In genomic region chr11:567629-568258, GRCh38 we compare ENCODE assay signal across 1 cellular context.
TF ChIP-seq lines count a peak whose summit lies in the region.

No MANE protein-coding gene starts in this region.

TF ChIP-seq in HepG2, 621 proteins besides CTCF, POLR2A, EP300 and RAD21 (continued from another document):
- TF ChIP-seq ZKSCAN8 (CRISPR knock-in tag; IDR thresholded peaks at IDR 0.05; ENCODE audit: borderline replicate concordance): no peak
- TF ChIP-seq YEATS4 (CRISPR knock-in tag; IDR thresholded peaks at IDR 0.05; ENCODE audit: borderline replicate concordance): no peak
- TF ChIP-seq CREB1 (IDR thresholded peaks at IDR 0.05): no peak
- TF ChIP-seq CREB1 (CRISPR knock-in tag; IDR thresholded peaks at IDR 0.05): no peak
- TF ChIP-seq ZNF850 (CRISPR knock-in tag; conservative IDR thresholded peaks at IDR 0.05): no peak
- TF ChIP-seq ZFAT (CRISPR knock-in tag; conservative IDR thresholded peaks at IDR 0.05): no peak
- TF ChIP-seq ZHX2 (IDR thresholded peaks at IDR 0.05; ENCODE audit: low read depth): no peak
- TF ChIP-seq ZHX2 (CRISPR knock-in tag; IDR thresholded peaks at IDR 0.05; ENCODE audit: borderline replicate concordance): no peak
- no peak for TF ChIP-seq PHF20 (CRISPR knock-in tag; IDR thresholded peaks at IDR 0.05)
- TF ChIP-seq ADNP (CRISPR knock-in tag; IDR thresholded peaks at IDR 0.05): no peak
- no peak for TF ChIP-seq THAP8 (CRISPR knock-in tag; IDR thresholded peaks at IDR 0.05; ENCODE audit: borderline replicate concordance)
- no peak for TF ChIP-seq ZNF597 (CRISPR knock-in tag; IDR thresholded peaks at IDR 0.05)
- no peak for TF ChIP-seq PBX2 (CRISPR knock-in tag; IDR thresholded peaks at IDR 0.05)
- no peak for TF ChIP-seq ARID2 (CRISPR knock-in tag; IDR thresholded peaks at IDR 0.05; ENCODE audit: borderline replicate concordance)
- no peak for TF ChIP-seq MED8 (CRISPR knock-in tag; IDR thresholded peaks at IDR 0.05; ENCODE audit: insufficient replicate concordance)
- TF ChIP-seq MEF2D (CRISPR knock-in tag; IDR thresholded peaks at IDR 0.05): no peak
- TF ChIP-seq CENPT (CRISPR knock-in tag; IDR thresholded peaks at IDR 0.05; ENCODE audit: low read depth): no peak
- peak; percentile 12; the same call in 1 of the 2 replicates for TF ChIP-seq ZBTB38 (CRISPR knock-in tag; IDR thresholded peaks at IDR 0.05)
